Comparison of ENCODE assay signal across 1 cellular context in genomic region chr7:143543288-143544038, GRCh38. TPM values are rescaled to one million over a fixed set of nuclear protein-coding genes. Genes with fewer than 3 reads are reported as not detected.
"Had no signal": no experiment of that assay in that cellular context is flagged by ENCODE, and none has a peak within 500 bp of the region (broad histone marks: within the 10 kb centered on the region; RNA-seq: fewer than 3 reads in every experiment).

No MANE protein-coding gene starts in this region.

RNA-seq across cellular contexts. Expression of gene CTAGE15, which starts 28.1 kb away (rescaled TPM):
- total RNA-seq: G401 had no signal
